20 cellular contexts compared by ENCODE assay signal in genomic region chr13:51065372-51066090, GRCh38. TPM values are rescaled to one million over a fixed set of nuclear protein-coding genes. Genes with fewer than 3 reads are reported as not detected.
"Had no signal": no experiment of that assay in that cellular context is flagged by ENCODE, and none has a peak within 500 bp of the region (broad histone marks: within the 10 kb centered on the region; RNA-seq: fewer than 3 reads in every experiment).

No MANE protein-coding gene starts in this region.

- H3K27ac Mint-ChIP-seq: activated naive CD4-positive, alpha-beta T cell treated with anti-CD3 and anti-CD28 coated beads, Interleukin-2, amount 50 U/mL, for 24 hours; dendritic cell treated with granulocyte-macrophage colony-stimulating factor and Interleukin-4, amounts not matched to agents 40 ng/mL and 50 ng/mL, for 4 days; mesothelial cell of epicardium; T-helper 17 cell had no signal

- H3K27ac ChIP-seq: brain microvascular endothelial cell, neural progenitor cell, pancreas, skin epidermis, tibial nerve had no signal

- ATAC-seq: activated CD4-positive, CD25-positive, alpha-beta regulatory T cell treated with anti-CD3 and anti-CD28 coated beads, Interleukin-2, amount 50 U/mL, for 24 hours; pancreas had no signal

- H3K36me3 Mint-ChIP-seq: activated naive CD4-positive, alpha-beta T cell treated with anti-CD3 and anti-CD28 coated beads, Interleukin-2, amount 50 U/mL, for 24 hours; mesothelial cell of epicardium; neural progenitor cell had no signal

- H3K4me2 ChIP-seq: neural progenitor cell had no signal

- H3K27me3 ChIP-seq: brain microvascular endothelial cell, neural progenitor cell, pancreas had no signal

- DNase-seq: activated T-cell treated with anti-CD3 and anti-CD28 coated beads, Interleukin-2, amount 50 U/mL, for 1 hour; amniotic stem cell; brain microvascular endothelial cell; cerebellar nuclear complex; pancreas; T-helper 17 cell had no signal

- H3K36me3 ChIP-seq: brain microvascular endothelial cell, esophagus muscularis mucosa, neural progenitor cell, pancreas, tibial nerve had no signal

- H3K9ac ChIP-seq: neural progenitor cell had no signal

- FAIRE-seq: endometrium, keratinocyte, pancreas had no signal

- H3K9me3 Mint-ChIP-seq: activated naive CD4-positive, alpha-beta T cell treated with anti-CD3 and anti-CD28 coated beads, Interleukin-2, amount 50 U/mL, for 24 hours; dendritic cell treated with granulocyte-macrophage colony-stimulating factor and Interleukin-4, amounts not matched to agents 40 ng/mL and 50 ng/mL, for 4 days; mesothelial cell of epicardium; neural progenitor cell had no signal

- H3K9me3 ChIP-seq: esophagus muscularis mucosa, pancreas, tibial nerve had no signal

- H3K4me1 ChIP-seq: neural progenitor cell, pancreas had no signal

- H2AFZ ChIP-seq: neural progenitor cell had no signal

- H3K4me3 Mint-ChIP-seq: activated naive CD4-positive, alpha-beta T cell treated with anti-CD3 and anti-CD28 coated beads, Interleukin-2, amount 50 U/mL, for 24 hours; dendritic cell treated with granulocyte-macrophage colony-stimulating factor and Interleukin-4, amounts not matched to agents 40 ng/mL and 50 ng/mL, for 4 days; mesothelial cell of epicardium; neural progenitor cell; T-helper 17 cell had no signal

- H3K4me3 ChIP-seq: esophagus muscularis mucosa, neural progenitor cell, pancreas, skin epidermis, tibial nerve had no signal

RNA-seq across cellular contexts. Expression of gene C13orf42, which starts 45.5 kb away (rescaled TPM):
- total RNA-seq: esophagus muscularis mucosa, fibroblast of villous mesenchyme, mesothelial cell of epicardium, myocyte, pancreas, renal cortical epithelial cell, subcutaneous adipose tissue, T-helper 17 cell, tibial nerve had no signal
- polyA plus RNA-seq: keratinocyte, pancreas had no signal
